In the genomic region with DNA sequence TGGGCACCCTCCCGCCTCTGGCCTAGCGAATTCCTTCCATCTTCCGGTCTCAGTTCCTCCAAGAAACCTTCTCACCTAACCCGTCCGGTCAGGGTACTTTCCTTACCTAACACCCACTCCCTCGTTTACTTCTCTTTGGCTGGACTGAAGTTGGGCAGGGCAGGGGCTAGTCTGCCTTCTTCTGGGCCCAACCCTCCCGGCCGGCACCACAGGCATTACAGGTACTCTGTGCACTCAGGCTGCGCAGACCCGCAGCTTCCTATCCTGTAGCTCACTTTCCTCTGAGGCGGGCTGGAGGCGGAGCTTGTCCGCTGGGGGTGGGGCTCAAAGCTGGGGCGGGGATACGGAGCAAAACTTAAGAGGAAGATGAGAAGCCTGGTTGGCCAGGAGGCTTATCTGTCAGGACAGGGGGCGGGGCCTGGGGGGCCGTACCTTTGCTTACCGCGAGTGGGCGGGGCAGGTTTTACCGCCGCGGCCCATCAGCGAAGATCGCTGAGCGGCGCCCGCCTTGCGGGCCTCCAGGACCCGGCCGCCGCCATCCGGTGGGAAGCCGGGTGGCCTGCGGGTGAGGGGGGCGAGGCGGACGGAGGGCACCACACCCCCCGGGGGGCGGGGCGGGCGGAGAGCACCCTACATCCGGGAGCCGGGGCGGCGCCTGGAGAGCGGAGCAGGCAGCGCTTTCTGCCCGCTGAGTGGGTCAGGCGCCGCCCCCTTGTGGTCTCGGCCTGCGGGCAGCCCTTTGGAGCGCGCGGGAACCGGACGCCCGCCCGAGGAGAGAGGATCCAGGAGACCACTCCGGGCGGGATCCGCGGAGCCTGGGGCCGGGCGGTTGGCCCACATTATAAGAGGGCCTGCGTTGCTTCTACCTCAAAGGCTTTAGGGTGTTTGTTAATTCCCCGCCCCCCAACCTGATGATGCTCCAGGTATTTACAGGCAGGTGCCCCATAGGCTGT, we compare ENCODE assay signal across 8 cellular contexts. TPM values are rescaled to one million over a fixed set of nuclear protein-coding genes. Genes with fewer than 3 reads are reported as not detected.
DNase-seq lines count a peak whose midpoint lies in the region; ATAC-seq and TF ChIP-seq lines count a peak whose summit lies in the region.

No MANE protein-coding gene starts in this region.

- TF ChIP-seq EP300 in stomach (IDR thresholded peaks at IDR 0.05): no peak

- peak overlapping the region; percentile 86 for H3K9ac ChIP-seq in ES-I3 (ENCODE audit: low read depth, low read length)

- H3K4me1 Mint-ChIP-seq in neural crest cell: peaks cover 11% of the 10 kb centered on the region

- peak in 1 of 4 donors; percentile 78 for TF ChIP-seq POLR2A in stomach (IDR thresholded peaks at IDR 0.05)

- no peaks in the 10 kb centered on the region for H3K27me3 ChIP-seq in H7 (ENCODE audit: control insufficient read depth, insufficient read depth, low read length)
- no peaks in the 10 kb centered on the region for H3K27me3 ChIP-seq in foreskin keratinocyte
- H3K27me3 ChIP-seq in stomach: no peaks in the 10 kb centered on the region

- H3K27ac ChIP-seq in foreskin keratinocyte (peak overlapping the region; percentile 54), stomach (peak overlapping the region; percentile 74 to 93 (median 91))

- TF ChIP-seq CTCF in foreskin keratinocyte (conservative IDR thresholded peaks at IDR 0.05): peak; percentile 61
- peak; percentile 68 for TF ChIP-seq CTCF in neural crest cell (conservative IDR thresholded peaks at IDR 0.05)
- peak in 5 of 7 experiments; percentile 15 to 66 (median 38) for TF ChIP-seq CTCF in stomach (IDR thresholded peaks at IDR 0.05)

- peak; percentile 96 for ATAC-seq in foreskin keratinocyte

- H3K4me3 ChIP-seq in H7 (ENCODE audit: insufficient read depth, low read depth, low read length) (peak overlapping the region; percentile 59), stomach (peak overlapping the region; percentile 60 to 73 (median 67))

- H3K27ac Mint-ChIP-seq in neural crest cell (ENCODE audit: unreplicated experiment): peak overlapping the region; percentile 89

- WGBS in stomach, 5 donors: 0 to 1% (median 1%) methylated on average over 31 to 68 of the region's 68 CpGs

- intact Hi-C loops in stomach (cut with DNase I; ENCODE audit: low total_unique reads): no loop called here

- H3K9me3 Mint-ChIP-seq in neural crest cell: no peaks in the 10 kb centered on the region

- H3K36me3 Mint-ChIP-seq in neural crest cell (ENCODE audit: low read depth): no peaks in the 10 kb centered on the region

- H3K27me3 Mint-ChIP-seq in neural crest cell (ENCODE audit: low read depth): no peaks in the 10 kb centered on the region

- no peaks in the 10 kb centered on the region for H3K9me3 ChIP-seq in ES-I3 (ENCODE audit: control insufficient read depth, insufficient read depth, low read length)
- H3K9me3 ChIP-seq in stomach: no peaks in the 10 kb centered on the region

- peak overlapping the region; percentile 92 for H3K4me3 Mint-ChIP-seq in neural crest cell

- DNase-seq in H7 (peak; percentile 94), M059J (ENCODE audit: low read depth) (peak; percentile 94), SHP77 (lab: John Stamatoyannopoulos, UW) (peak; percentile 97 to 98), activated gamma-delta T cell (lab: John Stamatoyannopoulos, UW) (peak; percentile 96), foreskin keratinocyte (peak; percentile 87 to 94), neural crest cell (ENCODE audit: low read depth, low spot score) (peak; percentile 96), stomach (peak; percentile 99)

- no peaks in the 10 kb centered on the region for H3K4me1 ChIP-seq in ES-I3 (ENCODE audit: insufficient read depth, low read length)
- H3K4me1 ChIP-seq in foreskin keratinocyte: no peaks in the 10 kb centered on the region
- H3K4me1 ChIP-seq in stomach: peaks cover 4 to 17% (median 16%) of the 10 kb centered on the region in 4 donors

- no peaks in the 10 kb centered on the region for H3K36me3 ChIP-seq in ES-I3 (ENCODE audit: insufficient read depth, low read length)
- H3K36me3 ChIP-seq in H7 (replicated peaks; ENCODE audit: control insufficient read depth, insufficient read depth, low read length): no peaks in the 10 kb centered on the region
- no peaks in the 10 kb centered on the region for H3K36me3 ChIP-seq in stomach

RNA-seq across cellular contexts. Expression of a gene that starts 31.9 kb away (rescaled TPM):
- 0.21 and 0.26 TPM in 2 replicates for total RNA-seq in H7 (2014; rRNA removed; shearing (Covaris generic))
- total RNA-seq in M059J (2014; rRNA removed; shearing (Covaris generic)): not detected in 2 replicates
- total RNA-seq in foreskin keratinocyte (not detected in 2 replicates), neural crest cell (0.61 and 0.77 TPM in 2 replicates), stomach (1 to 10 TPM in 1 of 5 donors, not detected in 4; 1.7 TPM)
- polyA plus RNA-seq in foreskin keratinocyte (not detected in 2 replicates), stomach (under 1 TPM in 2 of 3 donors, not detected in 1; 0.03 to 0.12 TPM)

Comparison
In these comparisons a context has a peak if more than half of its experiments do, and no peak if none do; other contexts are left out.
1. Peak in every context shown above with its lines: DNase-seq, ATAC-seq, H3K4me3 ChIP-seq and H3K27ac ChIP-seq.